In genomic region chr17:72681844-72682243, GRCh38 we compare ENCODE assay signal across 23 cellular contexts.
A peak's percentile ranks its signal among the peaks of the same experiment; 100 is the strongest.
DNase-seq lines count a peak whose midpoint lies in the region; ATAC-seq and TF ChIP-seq lines count a peak whose summit lies in the region.
"Had no signal": no experiment of that assay in that cellular context is flagged by ENCODE, and none has a peak within 500 bp of the region (broad histone marks: within the 10 kb centered on the region; RNA-seq: fewer than 3 reads in every experiment).

No MANE protein-coding gene starts in this region.

- H3K27me3 Mint-ChIP-seq in Caco-2 (ENCODE audit: insufficient read depth, unreplicated experiment) = no peaks in the 10 kb centered on the region
- H3K27me3 Mint-ChIP-seq: CD8-positive, alpha-beta memory T cell; T-helper 17 cell had no signal

- peaks cover 4% of the 10 kb centered on the region for H3K36me3 Mint-ChIP-seq in Caco-2 (ENCODE audit: insufficient read depth, unreplicated experiment)

- H3K4me1 Mint-ChIP-seq in Caco-2 (ENCODE audit: low read depth, unreplicated experiment) = peaks cover 42% of the 10 kb centered on the region
- H3K4me1 Mint-ChIP-seq: CD8-positive, alpha-beta memory T cell had no signal

- CTCF ChIA-PET in Caco-2 (lab: Charles Lee) = interaction anchor here (0.9 kb wide), 1 partner anchor 125 kb away, joined by 4 read pairs; no protein-coding TSS in a partner anchor

- TF ChIP-seq CTCF in brain microvascular endothelial cell (IDR thresholded peaks at IDR 0.05; ENCODE audit: low read depth, low read length, missing control alignments) = no peak
- TF ChIP-seq CTCF in esophagus muscularis mucosa (IDR thresholded peaks at IDR 0.05) = no peak
- TF ChIP-seq CTCF in Caco-2 (IDR thresholded peaks at IDR 0.05; ENCODE audit: insufficient read depth in 1 of 2, low read depth in 1 of 2, low read length in 1 of 2, severe bottlenecking in 1 of 2, unreplicated experiment in 1 of 2) = no peak

- H3K36me3 ChIP-seq in brain microvascular endothelial cell (replicated peaks) = no peaks in the 10 kb centered on the region
- no peaks in the 10 kb centered on the region for H3K36me3 ChIP-seq in esophagus muscularis mucosa
- H3K36me3 ChIP-seq in Caco-2 (ENCODE audit: control insufficient read depth, insufficient read depth, low read length) = no peaks in the 10 kb centered on the region

- WGBS in esophagus muscularis mucosa = 86% methylated on average over 12 of the region's 12 CpGs

- no peak for ATAC-seq in HG02610 (IDR thresholded peaks at IDR 0.05; ENCODE audit: unreplicated experiment)
- ATAC-seq: GM12878, T-helper 17 cell had no signal

- no TSS peak for BruUV-seq in Caco-2 (replicated peaks; lab: Mats Ljungman, UMichigan)

- no peaks in the 10 kb centered on the region for H3K27me3 ChIP-seq in brain microvascular endothelial cell (replicated peaks)
- H3K27me3 ChIP-seq in esophagus muscularis mucosa = no peaks in the 10 kb centered on the region
- H3K27me3 ChIP-seq in Caco-2 (replicated peaks; ENCODE audit: control insufficient read depth, insufficient read depth, low read length) = no peaks in the 10 kb centered on the region

- TF ChIP-seq EP300 in esophagus muscularis mucosa (IDR thresholded peaks at IDR 0.05) = no peak

- in situ Hi-C loops in brain microvascular endothelial cell (cut with HindIII; ENCODE audit: low pct_ligation_motif_present, low sequenced_read_pairs) = no loop called here

- peak; percentile 52 for DNase-seq in NCI-H748 (lab: John Stamatoyannopoulos, UW; ENCODE audit: unreplicated experiment)
- no peak for DNase-seq in NCI-H748 treated with DMSO at 0.1 percent for 48 hours (lab: John Stamatoyannopoulos, UW)
- DNase-seq in NCI-H510A treated with DMSO at 0.1 percent for 48 hours (lab: John Stamatoyannopoulos, UW) = peak; percentile 60
- DNase-seq in brain microvascular endothelial cell = no peak
- no peak for DNase-seq in esophagus muscularis mucosa (ENCODE audit: extremely low spot score)
- DNase-seq in glomerular visceral epithelial cell (ENCODE audit: extremely low spot score) = no peak
- no peak for DNase-seq in Caco-2
- DNase-seq: 8988T; AML-193; C1 segment of cervical spinal cord; CD8-positive, alpha-beta memory T cell; GOT3; MM.1S; NCI-H1048; NCI-H1436; NCI-H1930; OCI-M1; RPMI8226; SHP77 treated with DMSO at 0.1 percent for 48 hours; T-helper 17 cell had no signal

- no peak overlapping the region for H3K27ac Mint-ChIP-seq in Caco-2 (ENCODE audit: unreplicated experiment)
- H3K27ac Mint-ChIP-seq: T-helper 17 cell had no signal

- H3K27ac ChIP-seq in brain microvascular endothelial cell (peak overlapping the region; percentile 91), esophagus muscularis mucosa (replicated peaks in 1 of 4) (no peak overlapping the region)
- H3K27ac ChIP-seq: SK-N-MC had no signal

- H3K9me3 Mint-ChIP-seq in Caco-2 (ENCODE audit: unreplicated experiment) = peaks cover 22% of the 10 kb centered on the region

- H3K9me3 ChIP-seq in esophagus muscularis mucosa (no peaks in the 10 kb centered on the region), Caco-2 (0 out of 2 replicates have a peak, but pooled peaks cover 2% of the 10 kb centered on the region)

- H3K4me1 ChIP-seq in esophagus muscularis mucosa (no peaks in the 10 kb centered on the region), Caco-2 (peaks cover 49% of the 10 kb centered on the region)

- no peak overlapping the region for H3K4me3 Mint-ChIP-seq in Caco-2 (ENCODE audit: unreplicated experiment)
- H3K4me3 Mint-ChIP-seq: CD8-positive, alpha-beta memory T cell; T-helper 17 cell had no signal

- intact Hi-C loops in esophagus muscularis mucosa (cut with DNase I) (no loop called here), Caco-2 (cut with micrococcal nuclease; ENCODE audit: unreplicated experiment) (loop anchor here (5.0 kb wide), 1 partner anchor 90 kb away; no protein-coding TSS in a partner anchor)

- H3K4me3 ChIP-seq in brain microvascular endothelial cell (ENCODE audit: low read depth, low read length) = no peak overlapping the region
- no peak overlapping the region for H3K4me3 ChIP-seq in esophagus muscularis mucosa
- H3K4me3 ChIP-seq in Caco-2 (ENCODE audit: low read depth, low read length) = no peak overlapping the region
- H3K4me3 ChIP-seq: GM12878, SK-N-MC had no signal

- no peak for TF ChIP-seq POLR2A in esophagus muscularis mucosa (IDR thresholded peaks at IDR 0.05; ENCODE audit: low read depth)

- POLR2A ChIA-PET in Caco-2 (lab: Charles Lee) = no interaction called here

Comparison
In these comparisons a context has a peak if more than half of its experiments do, and no peak if none do; other contexts are left out.
1. DNase-seq: peak in NCI-H748 (single experiment) and NCI-H510A treated with DMSO at 0.1 percent for 48 hours (single experiment); none in NCI-H748 treated with DMSO at 0.1 percent for 48 hours (single experiment), brain microvascular endothelial cell (single experiment), esophagus muscularis mucosa (single experiment), glomerular visceral epithelial cell (single experiment) and Caco-2 (0 of 2).